Comparison of ENCODE assay signal across 1 cellular context in genomic region chr7:55597944-55598499, GRCh38.
A peak's percentile ranks its signal among the peaks of the same experiment; 100 is the strongest.
TF ChIP-seq lines count a peak whose summit lies in the region.

No MANE protein-coding gene starts in this region.

TF ChIP-seq in HepG2, 621 proteins besides CTCF, POLR2A, EP300 and RAD21:
- TF ChIP-seq STAG1 (CRISPR knock-in tag; IDR thresholded peaks at IDR 0.05) = peak; percentile 54
- peak; percentile 10; the same call in 1 of the 2 replicates for TF ChIP-seq SMC3 (IDR thresholded peaks at IDR 0.05; ENCODE audit: low read length)
